Comparison of ENCODE assay signal across 28 cellular contexts in the genomic region with DNA sequence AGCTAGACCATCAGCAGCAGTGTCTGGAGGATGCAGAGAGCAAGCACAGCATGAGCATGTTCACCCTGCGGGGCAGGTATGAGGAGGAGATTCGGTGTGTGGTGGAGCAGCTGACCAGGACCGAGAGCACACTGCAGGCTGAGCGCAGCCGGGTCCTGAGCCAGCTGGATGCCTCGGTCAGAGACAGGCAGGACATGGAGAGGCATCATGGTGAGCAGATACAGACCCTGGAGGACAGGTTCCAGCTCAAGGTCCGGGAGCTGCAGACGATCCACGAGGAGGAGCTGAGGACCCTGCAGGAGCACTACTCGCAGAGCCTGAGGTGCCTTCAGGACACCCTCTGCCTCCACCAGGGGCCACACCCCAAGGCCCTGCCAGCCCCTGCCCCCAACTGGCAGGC. TPM values are rescaled to one million over a fixed set of nuclear protein-coding genes. Genes with fewer than 3 reads are reported as not detected.
DNase-seq lines count a peak whose midpoint lies in the region; ATAC-seq and TF ChIP-seq lines count a peak whose summit lies in the region.
"Had no signal": no experiment of that assay in that cellular context is flagged by ENCODE, and none has a peak within 500 bp of the region (broad histone marks: within the 10 kb centered on the region; RNA-seq: fewer than 3 reads in every experiment).

No MANE protein-coding gene starts in this region.

- DNase-seq in T-helper 1 cell (no peak), osteoblast (ENCODE audit: insufficient read length, low spot score, missing footprints) (peak; percentile 65), Caco-2 (no peak), GDM1 (lab: John Stamatoyannopoulos, UW) (no peak), NCI-H2107 (lab: John Stamatoyannopoulos, UW) (no peak)
- no peak for DNase-seq in CD4-positive, alpha-beta memory T cell
- DNase-seq: activated CD4-positive, alpha-beta memory T cell treated with anti-CD3 and anti-CD28 coated beads for 36 hours; activated effector memory CD4-positive, alpha-beta T cell treated with anti-CD3 and anti-CD28 coated beads, Interleukin-2, amount 50 U/mL, for 16 hours; cortex of kidney; effector memory CD4-positive, alpha-beta T cell; GM23248; head of caudate nucleus; islet precursor cell; MV-4-11; NCI-H1436 treated with DMSO at 0.1 percent for 48 hours; NCI-H2081 treated with DMSO at 0.1 percent for 48 hours; NCI-H226; spleen; stimulated activated CD8-positive, alpha-beta memory T cell treated with anti-CD3 and anti-CD28 coated beads, Interleukin-4, amount 100 ng/mL, for 48 hours had no signal

- H3K4me3 ChIP-seq in CD4-positive, alpha-beta memory T cell (ENCODE audit: low read length in 2 of 2) = no peak overlapping the region
- H3K4me3 ChIP-seq in osteoblast (ENCODE audit: insufficient read depth, low read length) (no peak overlapping the region), Caco-2 (ENCODE audit: low read depth, low read length) (no peak overlapping the region)
- H3K4me3 ChIP-seq: GM23248, prostate gland, right lobe of liver, spleen, tibial nerve had no signal

- intact Hi-C loops in CD4-positive, alpha-beta memory T cell (cut with micrococcal nuclease) = no loop called here
- intact Hi-C loops in Caco-2 (cut with micrococcal nuclease; ENCODE audit: unreplicated experiment) = no loop called here

- no peaks in the 10 kb centered on the region for H3K9me3 Mint-ChIP-seq in T-helper 1 cell treated with Interleukin-12 subunit alpha and Interleukin-12 subunit beta and Interleukin-4 antibody, amounts not matched to agents 30 μg/mL and 1 μg/mL, for 36 hours
- H3K9me3 Mint-ChIP-seq in CD4-positive, alpha-beta memory T cell = no peaks in the 10 kb centered on the region
- H3K9me3 Mint-ChIP-seq in activated T-helper 17 cell treated with anti-CD3 and anti-CD28 coated beads, Interleukin-2, amount 50 U/mL, for 72 hours = no peaks in the 10 kb centered on the region
- H3K9me3 Mint-ChIP-seq in Caco-2 (ENCODE audit: unreplicated experiment) = no peaks in the 10 kb centered on the region
- H3K9me3 Mint-ChIP-seq: activated CD4-positive, alpha-beta memory T cell treated with anti-CD3 and anti-CD28 coated beads for 36 hours; IgD-negative memory B cell had no signal

- peaks cover 40% of the 10 kb centered on the region for H3K4me1 ChIP-seq in CD4-positive, alpha-beta memory T cell (ENCODE audit: insufficient read depth, low read length)
- no peaks in the 10 kb centered on the region for H3K4me1 ChIP-seq in osteoblast (ENCODE audit: insufficient read depth, low read length)
- H3K4me1 ChIP-seq in Caco-2 = no peaks in the 10 kb centered on the region
- H3K4me1 ChIP-seq: prostate gland, right lobe of liver had no signal

- H3K27ac Mint-ChIP-seq in T-helper 1 cell treated with Interleukin-12 subunit alpha and Interleukin-12 subunit beta and Interleukin-4 antibody, amounts not matched to agents 30 μg/mL and 1 μg/mL, for 36 hours = peak overlapping the region; percentile 14
- H3K27ac Mint-ChIP-seq in CD4-positive, alpha-beta memory T cell = peak overlapping the region in 5 of 7 donors; percentile 68 to 90 (median 74)
- peak overlapping the region; percentile 82 for H3K27ac Mint-ChIP-seq in activated T-helper 17 cell treated with anti-CD3 and anti-CD28 coated beads, Interleukin-2, amount 50 U/mL, for 72 hours
- H3K27ac Mint-ChIP-seq in Caco-2 (ENCODE audit: unreplicated experiment) = no peak overlapping the region
- H3K27ac Mint-ChIP-seq: activated CD4-positive, alpha-beta memory T cell treated with anti-CD3 and anti-CD28 coated beads for 36 hours; IgD-negative memory B cell had no signal

- peaks cover 34% of the 10 kb centered on the region for H3K36me3 Mint-ChIP-seq in T-helper 1 cell treated with Interleukin-12 subunit alpha and Interleukin-12 subunit beta and Interleukin-4 antibody, amounts not matched to agents 30 μg/mL and 1 μg/mL, for 36 hours (ENCODE audit: low read depth)
- peaks cover 49 to 69% of the 10 kb centered on the region in 2 donors for H3K36me3 Mint-ChIP-seq in CD4-positive, alpha-beta memory T cell
- H3K36me3 Mint-ChIP-seq in activated T-helper 17 cell treated with anti-CD3 and anti-CD28 coated beads, Interleukin-2, amount 50 U/mL, for 72 hours (ENCODE audit: low read depth) = peaks cover 84% of the 10 kb centered on the region
- peaks cover 99% of the 10 kb centered on the region for H3K36me3 Mint-ChIP-seq in Caco-2 (ENCODE audit: insufficient read depth, unreplicated experiment)

- H3K36me3 ChIP-seq in CD4-positive, alpha-beta memory T cell (ENCODE audit: insufficient read depth, low read length) = peaks cover 49% of the 10 kb centered on the region
- H3K36me3 ChIP-seq in osteoblast (ENCODE audit: insufficient read depth, low read length) = peaks cover 93% of the 10 kb centered on the region
- H3K36me3 ChIP-seq in Caco-2 (ENCODE audit: control insufficient read depth, insufficient read depth, low read length) = peaks cover 7% of the 10 kb centered on the region

- no peaks in the 10 kb centered on the region for H3K9me3 ChIP-seq in CD4-positive, alpha-beta memory T cell (ENCODE audit: control insufficient read depth in 1 of 2, low read length in 2 of 2)
- H3K9me3 ChIP-seq in osteoblast (ENCODE audit: low read depth, low read length) = no peaks in the 10 kb centered on the region
- no peaks in the 10 kb centered on the region for H3K9me3 ChIP-seq in Caco-2
- H3K9me3 ChIP-seq: neutrophil, prostate gland, right lobe of liver, spleen, tibial nerve had no signal

- H3K4me1 Mint-ChIP-seq in T-helper 1 cell treated with Interleukin-12 subunit alpha and Interleukin-12 subunit beta and Interleukin-4 antibody, amounts not matched to agents 30 μg/mL and 1 μg/mL, for 36 hours (ENCODE audit: low read depth) = peaks cover 22% of the 10 kb centered on the region
- peaks cover 37 to 52% (median 43%) of the 10 kb centered on the region in 4 donors for H3K4me1 Mint-ChIP-seq in CD4-positive, alpha-beta memory T cell
- peaks cover 40% of the 10 kb centered on the region for H3K4me1 Mint-ChIP-seq in activated T-helper 17 cell treated with anti-CD3 and anti-CD28 coated beads, Interleukin-2, amount 50 U/mL, for 72 hours
- no peaks in the 10 kb centered on the region for H3K4me1 Mint-ChIP-seq in Caco-2 (ENCODE audit: low read depth, unreplicated experiment)

- H3K79me2 ChIP-seq in osteoblast (ENCODE audit: insufficient read depth, low read length) = peaks cover 23% of the 10 kb centered on the region

- H3K27me3 ChIP-seq in CD4-positive, alpha-beta memory T cell (ENCODE audit: insufficient read depth, low read length) = no peaks in the 10 kb centered on the region
- no peaks in the 10 kb centered on the region for H3K27me3 ChIP-seq in osteoblast (ENCODE audit: insufficient read depth, low read length)
- H3K27me3 ChIP-seq in Caco-2 (replicated peaks; ENCODE audit: control insufficient read depth, insufficient read depth, low read length) = no peaks in the 10 kb centered on the region
- H3K27me3 ChIP-seq: neutrophil, right lobe of liver, spleen, tibial nerve had no signal

- no peak overlapping the region for H3K27ac ChIP-seq in CD4-positive, alpha-beta memory T cell (ENCODE audit: low read depth, low read length)
- no peak overlapping the region for H3K27ac ChIP-seq in osteoblast (ENCODE audit: low read depth, low read length)
- H3K27ac ChIP-seq: 22Rv1, C4-2B, GM23248, neutrophil, prostate gland, right lobe of liver, spleen, tibial nerve had no signal

- ATAC-seq in activated T-helper 17 cell treated with anti-CD3 and anti-CD28 coated beads, Interleukin-2, amount 50 U/mL, for 72 hours (replicated peaks) = no peak
- ATAC-seq: right lobe of liver had no signal

- POLR2A ChIA-PET in CD4-positive, alpha-beta memory T cell (lab: Charles Lee; ENCODE audit: partially characterized antibody) = interaction anchor here (0.6 to 1.5 kb wide), 4 partner anchors 12 to 41 kb away, joined by 3 to 8 read pairs (median 4); no protein-coding TSS in a partner anchor
- POLR2A ChIA-PET in Caco-2 (lab: Charles Lee) = no interaction called here

- no TSS peak for BruUV-seq in Caco-2 (replicated peaks; lab: Mats Ljungman, UMichigan)

- H3K4me3 Mint-ChIP-seq in T-helper 1 cell treated with Interleukin-12 subunit alpha and Interleukin-12 subunit beta and Interleukin-4 antibody, amounts not matched to agents 30 μg/mL and 1 μg/mL, for 36 hours = no peak overlapping the region
- no peak overlapping the region for H3K4me3 Mint-ChIP-seq in CD4-positive, alpha-beta memory T cell
- no peak overlapping the region for H3K4me3 Mint-ChIP-seq in activated T-helper 17 cell treated with anti-CD3 and anti-CD28 coated beads, Interleukin-2, amount 50 U/mL, for 72 hours
- no peak overlapping the region for H3K4me3 Mint-ChIP-seq in Caco-2 (ENCODE audit: unreplicated experiment)
- H3K4me3 Mint-ChIP-seq: activated CD4-positive, alpha-beta memory T cell treated with anti-CD3 and anti-CD28 coated beads for 36 hours had no signal

- H3K4me2 ChIP-seq in osteoblast (ENCODE audit: insufficient read depth, low read length) = no peak overlapping the region

- H2AFZ ChIP-seq in osteoblast (ENCODE audit: low read length) = no peak overlapping the region
- H2AFZ ChIP-seq: GM23248 had no signal

- TF ChIP-seq CTCF in osteoblast (IDR thresholded peaks at IDR 0.05; ENCODE audit: extremely low read depth, low read depth, low read length) (no peak), Caco-2 (IDR thresholded peaks at IDR 0.05; ENCODE audit: insufficient read depth in 1 of 2, low read depth in 1 of 2, low read length in 1 of 2, severe bottlenecking in 1 of 2, unreplicated experiment in 1 of 2) (no peak)

- peaks cover 59% of the 10 kb centered on the region for H4K20me1 ChIP-seq in osteoblast (ENCODE audit: insufficient read depth, low read length)

- CTCF ChIA-PET in CD4-positive, alpha-beta memory T cell (lab: Charles Lee; ENCODE audit: partially characterized antibody) = interaction anchor here (0.7 kb wide), 1 partner anchor 11 kb away, joined by 3 read pairs; no protein-coding TSS in a partner anchor
- CTCF ChIA-PET in Caco-2 (lab: Charles Lee) = no interaction called here

- H3K27me3 Mint-ChIP-seq in T-helper 1 cell treated with Interleukin-12 subunit alpha and Interleukin-12 subunit beta and Interleukin-4 antibody, amounts not matched to agents 30 μg/mL and 1 μg/mL, for 36 hours (ENCODE audit: low read depth) = no peaks in the 10 kb centered on the region
- no peaks in the 10 kb centered on the region for H3K27me3 Mint-ChIP-seq in CD4-positive, alpha-beta memory T cell
- no peaks in the 10 kb centered on the region for H3K27me3 Mint-ChIP-seq in activated T-helper 17 cell treated with anti-CD3 and anti-CD28 coated beads, Interleukin-2, amount 50 U/mL, for 72 hours
- H3K27me3 Mint-ChIP-seq in Caco-2 (ENCODE audit: insufficient read depth, unreplicated experiment) = no peaks in the 10 kb centered on the region
- H3K27me3 Mint-ChIP-seq: activated CD4-positive, alpha-beta memory T cell treated with anti-CD3 and anti-CD28 coated beads for 36 hours; IgD-negative memory B cell had no signal

RNA-seq across cellular contexts. Expression of a gene that starts 38.8 kb away (rescaled TPM):
- 10 to 100 TPM; 12.8 to 13.9 TPM for total RNA-seq in CD4-positive, alpha-beta memory T cell
- polyA plus RNA-seq in CD4-positive, alpha-beta memory T cell = 10 to 100 TPM; 18.4 to 26.6 TPM
- total RNA-seq in activated T-helper 17 cell treated with anti-CD3 and anti-CD28 coated beads, Interleukin-2, amount 50 U/mL, for 72 hours = 10 to 100 TPM; 20.6 to 24.5 TPM
- total RNA-seq in osteoblast (1.4 and 2.7 TPM in 2 replicates), Caco-2 (2022) (7.1 and 8.0 TPM in 2 replicates)
